8 cellular contexts compared by ENCODE assay signal in genomic region chr16:4734063-4734729, GRCh38. TPM values are rescaled to one million over a fixed set of nuclear protein-coding genes. Genes with fewer than 3 reads are reported as not detected.
DNase-seq lines count a peak whose midpoint lies in the region; ATAC-seq, FAIRE-seq and TF ChIP-seq lines count a peak whose summit lies in the region.

TSS of gene ANKS3 (minus strand) at chr16:4734271. CDS start at chr16:4730149, 4,122 bp downstream.
TSS of gene DNAAF8 (plus strand) at chr16:4734537. CDS start at chr16:4736515, 1,978 bp downstream.

- no peaks in the 10 kb centered on the region for H3K9me3 Mint-ChIP-seq in T-cell
- H3K9me3 Mint-ChIP-seq in progenitor cell of endocrine pancreas (ENCODE audit: low read depth) = no peaks in the 10 kb centered on the region

- peaks cover 25% of the 10 kb centered on the region for H3K4me1 ChIP-seq in left ventricle myocardium inferior

- H3K9me3 ChIP-seq in left ventricle myocardium inferior (replicated peaks) = no peaks in the 10 kb centered on the region

- H3K27me3 Mint-ChIP-seq in T-cell (peaks cover 0 to 5% of the 10 kb centered on the region in 2 donors), progenitor cell of endocrine pancreas (peaks cover 6% of the 10 kb centered on the region)

- H3K36me3 Mint-ChIP-seq in T-cell (peaks cover 10% of the 10 kb centered on the region), progenitor cell of endocrine pancreas (ENCODE audit: insufficient read depth) (peaks cover 4% of the 10 kb centered on the region)

- peak; percentile 76 for ATAC-seq in HG02763 (IDR thresholded peaks at IDR 0.05; ENCODE audit: unreplicated experiment)
- ATAC-seq in T-cell (replicated peaks in 1 of 4) = peak; percentile 81 to 84 (median 83)

- peak; percentile 86 for DNase-seq in GM12892 (ENCODE audit: insufficient read length)
- peak; percentile 80 to 92 (median 88) for DNase-seq in NCI-H1417 (lab: John Stamatoyannopoulos, UW)
- DNase-seq in T-cell = peak; percentile 50 to 82 (median 68)
- DNase-seq in amniotic stem cell (lab: John Stamatoyannopoulos, UW) = peak; percentile 97
- peak; percentile 96 for DNase-seq in left ventricle myocardium inferior
- peak; percentile 84 for DNase-seq in progenitor cell of endocrine pancreas (ENCODE audit: low spot score, unreplicated experiment)
- DNase-seq in ureter (ENCODE audit: low spot score) = peak; percentile 95

- peak within 1 kb of the TSS; percentile 88 to 93 (median 89) for H3K4me3 Mint-ChIP-seq in T-cell
- peak within 1 kb of the TSS; percentile 95 for H3K4me3 Mint-ChIP-seq in progenitor cell of endocrine pancreas (ENCODE audit: low read depth)

- H3K27ac Mint-ChIP-seq in T-cell = peak within 1 kb of the TSS; percentile 83 to 92
- H3K27ac Mint-ChIP-seq in progenitor cell of endocrine pancreas = peak within 1 kb of the TSS; percentile 99

- H3K4me1 Mint-ChIP-seq in T-cell = peaks cover 15 to 30% (median 20%) of the 10 kb centered on the region in 3 donors
- peaks cover 11% of the 10 kb centered on the region for H3K4me1 Mint-ChIP-seq in progenitor cell of endocrine pancreas (ENCODE audit: low read depth)

- H3K4me3 ChIP-seq in left ventricle myocardium inferior = peak within 1 kb of the TSS; percentile 88

- H3K27ac ChIP-seq in left ventricle myocardium inferior (replicated peaks) = peak within 1 kb of the TSS; percentile 84

- TF ChIP-seq POLR2A in GM12892 (IDR thresholded peaks at IDR 0.05; ENCODE audit: low read depth, low read length) = peak; percentile 60; the same call in 1 of the 2 replicates

- no peak for TF ChIP-seq CTCF in left ventricle myocardium inferior (IDR thresholded peaks at IDR 0.05; ENCODE audit: borderline replicate concordance)
- TF ChIP-seq CTCF in progenitor cell of endocrine pancreas (IDR thresholded peaks at IDR 0.05; ENCODE audit: unreplicated experiment) = no peak

- CTCF ChIA-PET in T-cell (lab: Charles Lee) = interaction anchor here in 1 of 2 donors (0.9 to 1.8 kb wide), 7 partner anchors 13 to 118 kb away, joined by 4 to 7 read pairs (median 5); partner anchors contain the start of genes MGRN1, NUDT16L1 and ROGDI

- peaks cover 23% of the 10 kb centered on the region for H3K36me3 ChIP-seq in left ventricle myocardium inferior

- POLR2A ChIA-PET in T-cell (lab: Charles Lee) = interaction anchor here (0.5 to 1.2 kb wide), 8 partner anchors 13 to 320 kb away, joined by 3 to 8 read pairs (median 4); partner anchors contain the start of genes NUDT16L1 (in 1 of the 2) and ROGDI (in 1 of the 2)

- peak; percentile 94 for FAIRE-seq in GM12892 (lab: Jason Lieb, UNC)

- no peaks in the 10 kb centered on the region for H3K27me3 ChIP-seq in left ventricle myocardium inferior (ENCODE audit: low read depth)

- intact Hi-C loops in left ventricle myocardium inferior (cut with micrococcal nuclease) = no loop called here

RNA-seq across cellular contexts. Expression of gene ANKS3, which starts in this region (rescaled TPM):
- polyA plus RNA-seq in GM12892 (2012; ENCODE audit: missing spikeins) = 6.8 TPM
- total RNA-seq in T-cell = 10 to 100 TPM; 24.2 to 37.1 (median 32.2) TPM
- 8.7 TPM for total RNA-seq in left ventricle myocardium inferior
- 45.0 and 45.3 TPM in 2 replicates for total RNA-seq in progenitor cell of endocrine pancreas
- total RNA-seq in ureter = 35.3 TPM

RNA-seq across cellular contexts. Expression of gene DNAAF8, which starts in this region (rescaled TPM):
- 0.40 TPM for polyA plus RNA-seq in GM12892 (2012; ENCODE audit: missing spikeins)
- total RNA-seq in T-cell = under 1 TPM in 4 of 5 donors, not detected in 1; 0.13 to 0.70 (median 0.34) TPM
- total RNA-seq in left ventricle myocardium inferior = 0.77 TPM
- 1.1 TPM in 2 replicates for total RNA-seq in progenitor cell of endocrine pancreas
- total RNA-seq in ureter = 0.91 TPM

Comparison
In these comparisons a context has a peak if more than half of its experiments do, and no peak if none do; other contexts are left out.
1. Peak in every context shown above with its lines: DNase-seq, ATAC-seq, H3K4me3 ChIP-seq and H3K27ac ChIP-seq.